ENCODE assay signal across 29 cellular contexts in the genomic region with DNA sequence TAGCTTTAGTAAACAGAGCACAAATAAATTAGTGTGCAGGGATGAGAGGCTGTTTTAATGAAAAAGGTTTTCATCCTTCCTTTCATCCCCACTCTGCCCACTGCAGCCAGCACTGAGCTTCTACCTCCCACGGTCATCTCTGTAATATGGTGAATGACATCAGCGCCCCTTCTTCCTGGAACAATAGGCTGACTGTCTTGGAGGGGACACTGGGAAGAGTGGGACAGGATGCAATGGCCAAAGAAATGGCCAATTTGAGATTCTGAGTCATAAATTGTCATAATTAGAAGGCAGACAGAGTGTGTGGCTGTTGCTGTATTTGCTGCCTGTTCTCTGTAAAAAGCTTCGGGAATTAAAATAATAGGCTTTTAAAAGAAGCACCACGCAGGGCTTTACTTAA.
A peak's percentile ranks its signal among the peaks of the same experiment; 100 is the strongest.
DNase-seq lines count a peak whose midpoint lies in the region; FAIRE-seq and TF ChIP-seq lines count a peak whose summit lies in the region.
"Had no signal": no experiment of that assay in that cellular context is flagged by ENCODE, and none has a peak within 500 bp of the region (broad histone marks: within the 10 kb centered on the region; RNA-seq: fewer than 3 reads in every experiment).

No MANE protein-coding gene starts in this region.

- peak in 1 of 2 donors; percentile 47 for TF ChIP-seq EP300 in tibial nerve (IDR thresholded peaks at IDR 0.05)

- H3F3A ChIP-seq in neural progenitor cell (ENCODE audit: low read depth) = no peaks in the 10 kb centered on the region

- no peak for TF ChIP-seq CTCF in neural progenitor cell (IDR thresholded peaks at IDR 0.05)
- TF ChIP-seq CTCF in tibial nerve (IDR thresholded peaks at IDR 0.05) = no peak

- H3K4me1 ChIP-seq in neural progenitor cell (no peaks in the 10 kb centered on the region), tibial nerve (peaks cover 0 to 4% (median 0%) of the 10 kb centered on the region in 4 donors)
- H3K4me1 ChIP-seq: BE2C, heart right ventricle, transverse colon had no signal

- no peaks in the 10 kb centered on the region for H3K9me3 ChIP-seq in neural progenitor cell (ENCODE audit: low read depth)
- no peaks in the 10 kb centered on the region for H3K9me3 ChIP-seq in tibial nerve
- H3K9me3 ChIP-seq: BE2C, heart right ventricle, transverse colon had no signal

- no peak overlapping the region for H3K9ac ChIP-seq in neural progenitor cell

- H3K9me3 Mint-ChIP-seq in neural progenitor cell = no peaks in the 10 kb centered on the region
- H3K9me3 Mint-ChIP-seq in T-helper 2 cell treated with Interferon-gamma antibody and Interleukin-4, amounts not matched to agents 5 μg/mL and 100 μg/mL, for 36 hours = no peaks in the 10 kb centered on the region
- H3K9me3 Mint-ChIP-seq: activated CD4-positive, alpha-beta memory T cell treated with anti-CD3 and anti-CD28 coated beads, Interleukin-2, amount 10 ng/mL, durations not matched to agents 7 days and 5 days; HFFc6; memory B cell had no signal

- peaks cover 17% of the 10 kb centered on the region for H3K4me1 Mint-ChIP-seq in neural progenitor cell
- H3K4me1 Mint-ChIP-seq in T-helper 2 cell treated with Interferon-gamma antibody and Interleukin-4, amounts not matched to agents 5 μg/mL and 100 μg/mL, for 36 hours (ENCODE audit: low read depth) = no peaks in the 10 kb centered on the region
- H3K4me1 Mint-ChIP-seq: activated CD4-positive, alpha-beta memory T cell treated with anti-CD3 and anti-CD28 coated beads, Interleukin-2, amount 10 ng/mL, durations not matched to agents 7 days and 5 days; memory B cell; T-helper 17 cell had no signal

- peaks cover 3% of the 10 kb centered on the region for H3K27me3 Mint-ChIP-seq in neural progenitor cell (ENCODE audit: insufficient read depth, low read depth)
- H3K27me3 Mint-ChIP-seq in T-helper 2 cell treated with Interferon-gamma antibody and Interleukin-4, amounts not matched to agents 5 μg/mL and 100 μg/mL, for 36 hours (ENCODE audit: low read depth) = no peaks in the 10 kb centered on the region
- H3K27me3 Mint-ChIP-seq: activated CD4-positive, alpha-beta memory T cell treated with anti-CD3 and anti-CD28 coated beads, Interleukin-2, amount 10 ng/mL, durations not matched to agents 7 days and 5 days; memory B cell; T-helper 17 cell had no signal

- H3K27me3 ChIP-seq in neural progenitor cell (no peaks in the 10 kb centered on the region), tibial nerve (no peaks in the 10 kb centered on the region)
- H3K27me3 ChIP-seq: BE2C, heart right ventricle, transverse colon had no signal

- H3K4me3 ChIP-seq in neural progenitor cell (no peak overlapping the region), tibial nerve (no peak overlapping the region)
- H3K4me3 ChIP-seq: heart right ventricle, transverse colon had no signal

- TF ChIP-seq POLR2A in tibial nerve (IDR thresholded peaks at IDR 0.05) (no peak), H54 (IDR thresholded peaks at IDR 0.05; ENCODE audit: low read depth, low read length) (no peak)

- peak; percentile 35 for DNase-seq in Ammon's horn (ENCODE audit: low spot score)
- peak; percentile 86 for DNase-seq in NCI-H2227 (lab: John Stamatoyannopoulos, UW; ENCODE audit: unreplicated experiment)
- peak; percentile 2 for DNase-seq in cerebellar cortex (ENCODE audit: low spot score)
- no peak for DNase-seq in neural progenitor cell (ENCODE audit: low spot score)
- DNase-seq in tibial nerve (ENCODE audit: low spot score in 2 of 2) = no peak
- no peak for DNase-seq in amniotic stem cell (lab: John Stamatoyannopoulos, UW)
- DNase-seq in T-helper 2 cell treated with Interferon-gamma antibody and Interleukin-4, amounts not matched to agents 5 μg/mL and 100 μg/mL, for 36 hours (ENCODE audit: low spot score) = no peak
- DNase-seq in H54 (ENCODE audit: insufficient read length, low spot score) = no peak
- DNase-seq: activated CD4-positive, alpha-beta memory T cell treated with anti-CD3 and anti-CD28 coated beads, Interleukin-2, amount 10 ng/mL, durations not matched to agents 7 days and 5 days; activated CD4-positive, CD25-positive, alpha-beta regulatory T cell treated with anti-CD3 and anti-CD28 coated beads, Interleukin-2, amount 50 U/mL, for 72 hours; activated CD8-positive, alpha-beta memory T cell treated with anti-CD3 and anti-CD28 coated beads, Interleukin-2, amount 50 U/mL, for 48 hours; activated naive CD4-positive, alpha-beta T cell treated with anti-CD3 and anti-CD28 coated beads, Interleukin-2, amount 50 U/mL, for 16 hours; BE2C; effector CD4-positive, alpha-beta T cell; GDM1; heart right ventricle; HFFc6; kidney glomerular epithelial cell; NCI-H1930; NCI-H226; RPMI8226; stimulated activated CD4-positive, alpha-beta T cell treated with anti-CD3 and anti-CD28 coated beads, Interleukin-2, amount 100 ng/mL, for 24 hours; T-helper 17 cell; transverse colon had no signal

- H4K20me1 ChIP-seq in neural progenitor cell (ENCODE audit: low read depth) = no peaks in the 10 kb centered on the region

- H3K36me3 ChIP-seq in neural progenitor cell (no peaks in the 10 kb centered on the region), tibial nerve (no peaks in the 10 kb centered on the region)
- H3K36me3 ChIP-seq: BE2C, heart right ventricle, transverse colon had no signal

- no peak overlapping the region for H2AFZ ChIP-seq in neural progenitor cell (replicated peaks)

- WGBS in tibial nerve, 2 donors = 39 to 41% methylated on average over 4 of the region's 4 CpGs

- H3K4me3 Mint-ChIP-seq in neural progenitor cell = no peak overlapping the region
- H3K4me3 Mint-ChIP-seq in T-helper 2 cell treated with Interferon-gamma antibody and Interleukin-4, amounts not matched to agents 5 μg/mL and 100 μg/mL, for 36 hours = no peak overlapping the region
- H3K4me3 Mint-ChIP-seq: activated CD4-positive, alpha-beta memory T cell treated with anti-CD3 and anti-CD28 coated beads, Interleukin-2, amount 10 ng/mL, durations not matched to agents 7 days and 5 days; HFFc6; memory B cell; T-helper 17 cell had no signal

- peak overlapping the region; percentile 30 for H3K27ac Mint-ChIP-seq in neural progenitor cell
- no peak overlapping the region for H3K27ac Mint-ChIP-seq in T-helper 2 cell treated with Interferon-gamma antibody and Interleukin-4, amounts not matched to agents 5 μg/mL and 100 μg/mL, for 36 hours
- H3K27ac Mint-ChIP-seq: activated CD4-positive, alpha-beta memory T cell treated with anti-CD3 and anti-CD28 coated beads, Interleukin-2, amount 10 ng/mL, durations not matched to agents 7 days and 5 days; HFFc6; memory B cell; T-helper 17 cell had no signal

- H3K27ac ChIP-seq in neural progenitor cell (no peak overlapping the region), tibial nerve (peak overlapping the region in 2 of 4 donors; percentile 65 to 70)
- H3K27ac ChIP-seq: epithelial cell of prostate, heart right ventricle, transverse colon had no signal

- FAIRE-seq in H54 (lab: Jason Lieb, UNC) = no peak
- FAIRE-seq: bronchial epithelial cell, colon, GM19239 had no signal

- H3K79me2 ChIP-seq in neural progenitor cell (ENCODE audit: low read depth) = no peaks in the 10 kb centered on the region

- no peaks in the 10 kb centered on the region for H3K36me3 Mint-ChIP-seq in neural progenitor cell
- no peaks in the 10 kb centered on the region for H3K36me3 Mint-ChIP-seq in T-helper 2 cell treated with Interferon-gamma antibody and Interleukin-4, amounts not matched to agents 5 μg/mL and 100 μg/mL, for 36 hours (ENCODE audit: low read depth)
- H3K36me3 Mint-ChIP-seq: memory B cell had no signal

- no peak overlapping the region for H3K4me2 ChIP-seq in neural progenitor cell

Comparison
In these comparisons a context has a peak if more than half of its experiments do, and no peak if none do; other contexts are left out.
1. DNase-seq: peak in Ammon's horn (single experiment), NCI-H2227 (single experiment) and cerebellar cortex (single experiment); none in neural progenitor cell (single experiment), tibial nerve (0 of 2), amniotic stem cell (single experiment), T-helper 2 cell treated with Interferon-gamma antibody and Interleukin-4, amounts not matched to agents 5 μg/mL and 100 μg/mL, for 36 hours (single experiment) and H54 (single experiment).